ENCODE assay signal across 11 cellular contexts in the genomic region with DNA sequence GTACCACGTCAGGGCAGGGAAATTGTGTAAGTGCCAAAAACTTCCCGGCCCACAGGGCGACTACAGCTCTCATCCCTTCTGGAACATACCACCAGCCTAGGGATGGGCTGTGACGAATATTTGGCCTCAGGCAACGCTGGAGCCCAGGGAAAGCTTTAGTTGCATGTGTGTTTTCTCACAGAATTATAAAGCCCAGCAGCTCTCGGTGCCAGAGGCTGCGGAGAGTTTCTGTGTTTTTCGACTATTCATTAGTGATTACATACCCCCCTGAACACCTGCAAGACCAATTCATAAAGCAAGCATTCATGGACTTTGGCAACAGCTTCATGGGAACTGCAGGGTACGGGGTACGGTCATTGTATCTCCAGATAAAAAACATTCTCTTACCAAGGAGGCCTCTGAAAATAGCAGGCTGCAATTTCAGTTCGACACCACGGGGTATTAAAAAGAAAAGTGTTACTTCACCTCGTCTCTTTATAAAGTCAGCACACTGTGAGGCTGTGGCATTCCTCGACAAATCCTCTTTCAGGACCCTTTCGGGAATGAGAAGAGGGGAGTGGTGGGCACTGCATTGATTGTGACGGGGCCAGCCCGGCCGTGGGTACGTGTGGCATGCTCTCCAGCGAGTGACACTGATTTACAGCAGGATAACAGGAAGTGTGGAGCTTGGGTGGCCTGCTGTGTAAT.
DNase-seq lines count a peak whose midpoint lies in the region; ATAC-seq and TF ChIP-seq lines count a peak whose summit lies in the region.
"Had no signal": no experiment of that assay in that cellular context is flagged by ENCODE, and none has a peak within 500 bp of the region (broad histone marks: within the 10 kb centered on the region; RNA-seq: fewer than 3 reads in every experiment).

No MANE protein-coding gene starts in this region.

- CTCF ChIA-PET in A673 (lab: Charles Lee): interaction anchor here (0.5 to 1.0 kb wide), 4 partner anchors 24 to 449 kb away, joined by 3 to 9 read pairs (median 3); no protein-coding TSS in a partner anchor

- DNase-seq in A673 (ENCODE audit: low spot score): peak; percentile 87
- peak in 1 of 7 donors; percentile 57 for DNase-seq in adrenal gland
- DNase-seq in heart right ventricle: peak; percentile 11 to 38
- DNase-seq in osteoblast (ENCODE audit: insufficient read length, low spot score, missing footprints): peak; percentile 61
- no peak for DNase-seq in naive thymus-derived CD8-positive, alpha-beta T cell
- DNase-seq in activated effector memory CD4-positive, alpha-beta T cell treated with anti-CD3 and anti-CD28 coated beads, Interleukin-2, amount 50 U/mL, for 16 hours: no peak
- DNase-seq in activated naive CD4-positive, alpha-beta T cell treated with Interleukin-2 at 50 U/mL for 16 hours: no peak
- DNase-seq: activated T-cell treated with anti-CD3 and anti-CD28 coated beads, Interleukin-2, amount 50 U/mL, for 4 hours; stimulated activated CD4-positive, alpha-beta T cell treated with anti-CD3 and anti-CD28 coated beads, Interleukin-2, amount 100 ng/mL, for 24 hours; stimulated activated naive CD4-positive, alpha-beta T cell had no signal

- 59 to 67% (median 62%) methylated on average over 18 to 20 of the region's 20 CpGs for WGBS in adrenal gland, 4 donors
- 34 to 47% methylated on average over 20 of the region's 20 CpGs for WGBS in heart right ventricle, 2 donors

- H3K4me1 ChIP-seq in A673 (ENCODE audit: insufficient read depth, low read length, poor library complexity, severe bottlenecking) (peaks cover 42% of the 10 kb centered on the region), adrenal gland (replicated peaks in 1 of 2) (no peaks in the 10 kb centered on the region), heart right ventricle (peaks cover 0 to 30% (median 0%) of the 10 kb centered on the region in 9 donors), osteoblast (ENCODE audit: insufficient read depth, low read length) (peaks cover 7% of the 10 kb centered on the region)

- H3K27ac ChIP-seq in A673 (ENCODE audit: low read depth, low read length, poor library complexity, severe bottlenecking) (peak overlapping the region; percentile 69), adrenal gland (peak overlapping the region in 3 of 5 donors; percentile 12 to 59 (median 17)), heart right ventricle (peak overlapping the region; percentile 61 to 89 (median 79)), osteoblast (ENCODE audit: low read depth, low read length) (no peak overlapping the region)

- ATAC-seq in heart right ventricle (peak; percentile 60 to 89 (median 84)), GM21526 (IDR thresholded peaks at IDR 0.05; ENCODE audit: low FRiP score, unreplicated experiment) (no peak)
- no peak for ATAC-seq in naive thymus-derived CD8-positive, alpha-beta T cell
- ATAC-seq: activated T-cell treated with anti-CD3 and anti-CD28 coated beads, Interleukin-2, amount 50 U/mL, for 4 hours had no signal

- H3K27me3 ChIP-seq in A673 (replicated peaks; ENCODE audit: insufficient read depth, low read depth, low read length, poor library complexity) (no peaks in the 10 kb centered on the region), adrenal gland (no peaks in the 10 kb centered on the region), heart right ventricle (peaks cover 0 to 9% (median 0%) of the 10 kb centered on the region in 7 donors), osteoblast (ENCODE audit: insufficient read depth, low read length) (peaks cover 20% of the 10 kb centered on the region)

- peaks cover 4 to 20% (median 9%) of the 10 kb centered on the region in 5 donors for H3K27me3 Mint-ChIP-seq in naive thymus-derived CD8-positive, alpha-beta T cell

- H3K9me3 ChIP-seq in A673 (ENCODE audit: low read depth, low read length, poor library complexity, severe bottlenecking) (no peaks in the 10 kb centered on the region), adrenal gland (replicated peaks in 1 of 3) (no peaks in the 10 kb centered on the region), heart right ventricle (no peaks in the 10 kb centered on the region), osteoblast (ENCODE audit: low read depth, low read length) (no peaks in the 10 kb centered on the region)

- H3K4me1 Mint-ChIP-seq in naive thymus-derived CD8-positive, alpha-beta T cell: no peaks in the 10 kb centered on the region

- H3K4me3 ChIP-seq in A673 (ENCODE audit: low read depth, low read length, poor library complexity, severe bottlenecking) (no peak overlapping the region), adrenal gland (no peak overlapping the region), heart right ventricle (peak overlapping the region in 5 of 10 donors; percentile 2 to 18 (median 9)), osteoblast (ENCODE audit: insufficient read depth, low read length) (peak overlapping the region; percentile 56)

- H3K4me2 ChIP-seq in osteoblast (ENCODE audit: insufficient read depth, low read length): peak overlapping the region; percentile 76

- POLR2A ChIA-PET in A673 (lab: Charles Lee; ENCODE audit: low non-redundant PET): interaction anchor here (0.6 kb wide), 1 partner anchor 26 kb away, joined by 3 read pairs; no protein-coding TSS in a partner anchor
- POLR2A ChIA-PET in naive thymus-derived CD8-positive, alpha-beta T cell (lab: Charles Lee): no interaction called here

- intact Hi-C loops in A673 (cut with micrococcal nuclease; ENCODE audit: unreplicated experiment): no loop called here
- intact Hi-C loops in adrenal gland (cut with DNase I): no loop called here
- intact Hi-C loops in heart right ventricle (cut with DNase I): no loop called here

- H3K36me3 ChIP-seq in A673 (ENCODE audit: insufficient read depth, low read length, poor library complexity, severe bottlenecking): no peaks in the 10 kb centered on the region
- no peaks in the 10 kb centered on the region for H3K36me3 ChIP-seq in adrenal gland (replicated peaks in 1 of 2)
- H3K36me3 ChIP-seq in heart right ventricle: no peaks in the 10 kb centered on the region
- no peaks in the 10 kb centered on the region for H3K36me3 ChIP-seq in osteoblast (ENCODE audit: insufficient read depth, low read length)

- H3K79me2 ChIP-seq in osteoblast (ENCODE audit: insufficient read depth, low read length): no peaks in the 10 kb centered on the region

- H3K9me3 Mint-ChIP-seq in naive thymus-derived CD8-positive, alpha-beta T cell: no peaks in the 10 kb centered on the region
- H3K9me3 Mint-ChIP-seq: activated T-cell treated with anti-CD3 and anti-CD28 coated beads, Interleukin-2, amount 50 U/mL, for 4 hours had no signal

- H2AFZ ChIP-seq in osteoblast (ENCODE audit: low read length): peak overlapping the region; percentile 94

- TF ChIP-seq CTCF in A673 (conservative IDR thresholded peaks at IDR 0.05; ENCODE audit: low read depth, low read length) (no peak), adrenal gland (IDR thresholded peaks at IDR 0.05) (no peak), heart right ventricle (IDR thresholded peaks at IDR 0.05) (no peak), osteoblast (IDR thresholded peaks at IDR 0.05; ENCODE audit: extremely low read depth, low read depth, low read length) (no peak)

- H3K4me3 Mint-ChIP-seq in naive thymus-derived CD8-positive, alpha-beta T cell: no peak overlapping the region
- H3K4me3 Mint-ChIP-seq: activated T-cell treated with anti-CD3 and anti-CD28 coated beads, Interleukin-2, amount 50 U/mL, for 4 hours had no signal

- H3K27ac Mint-ChIP-seq in naive thymus-derived CD8-positive, alpha-beta T cell: peak overlapping the region in 1 of 10 donors; percentile 65

- H3K36me3 Mint-ChIP-seq in naive thymus-derived CD8-positive, alpha-beta T cell: peaks cover 0 to 3% (median 0%) of the 10 kb centered on the region in 3 donors

- H4K20me1 ChIP-seq in osteoblast (ENCODE audit: insufficient read depth, low read length): no peaks in the 10 kb centered on the region

- TF ChIP-seq POLR2A in adrenal gland (IDR thresholded peaks at IDR 0.05): no peak

- BruUV-seq in A673 (replicated peaks; lab: Mats Ljungman, UMichigan): no TSS peak

Comparison
In these comparisons a context has a peak if more than half of its experiments do, and no peak if none do; other contexts are left out.
1. DNase-seq: peak in A673 (single experiment), heart right ventricle (2 of 2) and osteoblast (single experiment); none in naive thymus-derived CD8-positive, alpha-beta T cell (0 of 10), activated effector memory CD4-positive, alpha-beta T cell treated with anti-CD3 and anti-CD28 coated beads, Interleukin-2, amount 50 U/mL, for 16 hours (single experiment) and activated naive CD4-positive, alpha-beta T cell treated with Interleukin-2 at 50 U/mL for 16 hours (single experiment).
2. ATAC-seq: peak in heart right ventricle (8 of 8); none in naive thymus-derived CD8-positive, alpha-beta T cell (0 of 2) and GM21526 (single experiment).